In genomic region chr13:111506621-111507020, GRCh38 we compare ENCODE assay signal across 23 cellular contexts.
A peak's percentile ranks its signal among the peaks of the same experiment; 100 is the strongest.
DNase-seq lines count a peak whose midpoint lies in the region; ATAC-seq, FAIRE-seq and TF ChIP-seq lines count a peak whose summit lies in the region.
"Had no signal": no experiment of that assay in that cellular context is flagged by ENCODE, and none has a peak within 500 bp of the region (broad histone marks: within the 10 kb centered on the region; RNA-seq: fewer than 3 reads in every experiment).

No MANE protein-coding gene starts in this region.

- FAIRE-seq in kidney (lab: Jason Lieb, UNC): no peak
- FAIRE-seq: A549, GM12892, GM18507, H54, HTR-8/SVneo had no signal

- TF ChIP-seq POLR2A in esophagus muscularis mucosa (IDR thresholded peaks at IDR 0.05; ENCODE audit: low read depth): no peak

- no peak for TF ChIP-seq CTCF in kidney (IDR thresholded peaks at IDR 0.05; ENCODE audit: borderline replicate concordance, extremely low read depth, insufficient read depth)
- no peak for TF ChIP-seq CTCF in osteocyte (IDR thresholded peaks at IDR 0.05)
- no peak for TF ChIP-seq CTCF in type B pancreatic cell (conservative IDR thresholded peaks at IDR 0.05)
- no peak for TF ChIP-seq CTCF in esophagus muscularis mucosa (IDR thresholded peaks at IDR 0.05)

- no peak for TF ChIP-seq EP300 in esophagus muscularis mucosa (IDR thresholded peaks at IDR 0.05)

- H3K4me1 Mint-ChIP-seq in osteocyte (ENCODE audit: unreplicated experiment): no peaks in the 10 kb centered on the region
- H3K4me1 Mint-ChIP-seq in type B pancreatic cell (ENCODE audit: unreplicated experiment): no peaks in the 10 kb centered on the region
- H3K4me1 Mint-ChIP-seq: CD14-positive monocyte had no signal

- H3K4me3 Mint-ChIP-seq in osteocyte (ENCODE audit: unreplicated experiment): no peak overlapping the region
- no peak overlapping the region for H3K4me3 Mint-ChIP-seq in type B pancreatic cell
- H3K4me3 Mint-ChIP-seq: CD14-positive monocyte; CD4-positive, alpha-beta memory T cell; GM23338; HFFc6 had no signal

- no peak overlapping the region for H3K27ac ChIP-seq in kidney (ENCODE audit: low read depth in 2 of 2, low read length in 2 of 2)
- H3K27ac ChIP-seq in esophagus muscularis mucosa (replicated peaks in 1 of 4): no peak overlapping the region
- H3K27ac ChIP-seq: 22Rv1, A549, BLaER1 had no signal

- no peaks in the 10 kb centered on the region for H3K36me3 ChIP-seq in kidney (ENCODE audit: control insufficient read depth in 1 of 2, insufficient read depth in 2 of 2, low read length in 2 of 2)
- H3K36me3 ChIP-seq in esophagus muscularis mucosa: no peaks in the 10 kb centered on the region
- H3K36me3 ChIP-seq: BLaER1 had no signal

- no peaks in the 10 kb centered on the region for H3K36me3 Mint-ChIP-seq in osteocyte (ENCODE audit: unreplicated experiment)
- H3K36me3 Mint-ChIP-seq in type B pancreatic cell: no peaks in the 10 kb centered on the region
- H3K36me3 Mint-ChIP-seq: CD14-positive monocyte; CD4-positive, alpha-beta memory T cell had no signal

- H3K4me3 ChIP-seq in kidney (ENCODE audit: low read length in 2 of 2) (no peak overlapping the region), esophagus muscularis mucosa (no peak overlapping the region)
- H3K4me3 ChIP-seq: A549, BLaER1, GM23338 had no signal

- H3K9me3 Mint-ChIP-seq in osteocyte (ENCODE audit: unreplicated experiment): peaks cover 6% of the 10 kb centered on the region
- no peaks in the 10 kb centered on the region for H3K9me3 Mint-ChIP-seq in type B pancreatic cell

- ATAC-seq in GM19324 (IDR thresholded peaks at IDR 0.05; ENCODE audit: low FRiP score, unreplicated experiment): no peak
- ATAC-seq: A549, GM23338, HCT116 had no signal

- H3K4me1 ChIP-seq in kidney (ENCODE audit: control insufficient read depth in 1 of 2, insufficient read depth in 1 of 2, low read depth in 1 of 2, low read length in 2 of 2) (no peaks in the 10 kb centered on the region), esophagus muscularis mucosa (no peaks in the 10 kb centered on the region)
- H3K4me1 ChIP-seq: A549 had no signal

- no peak overlapping the region for H3K27ac Mint-ChIP-seq in osteocyte (ENCODE audit: unreplicated experiment)
- H3K27ac Mint-ChIP-seq in type B pancreatic cell: no peak overlapping the region
- H3K27ac Mint-ChIP-seq: CD14-positive monocyte; CD4-positive, alpha-beta memory T cell; GM23338; HFFc6 had no signal

- H3K9me3 ChIP-seq in kidney (ENCODE audit: control insufficient read depth in 1 of 2, low read length in 2 of 2) (no peaks in the 10 kb centered on the region), esophagus muscularis mucosa (peaks cover 0 to 4% (median 2%) of the 10 kb centered on the region in 4 donors)
- H3K9me3 ChIP-seq: A549 had no signal

- intact Hi-C loops in kidney (cut with DNase I): no loop called here
- intact Hi-C loops in esophagus muscularis mucosa (cut with DNase I): no loop called here
- intact Hi-C loops in cardiac septum (cut with DNase I): no loop called here

- peaks cover 0 to 67% (median 0%) of the 10 kb centered on the region in 4 donors for H3K27me3 ChIP-seq in esophagus muscularis mucosa
- H3K27me3 ChIP-seq: BLaER1 had no signal

- no peak overlapping the region for H3K9ac ChIP-seq in kidney (ENCODE audit: low read length in 2 of 2)
- H3K9ac ChIP-seq: BLaER1 had no signal

- H3K27me3 Mint-ChIP-seq in osteocyte (ENCODE audit: unreplicated experiment) (no peaks in the 10 kb centered on the region), type B pancreatic cell (peaks cover 48% of the 10 kb centered on the region)

- WGBS in esophagus muscularis mucosa: 79% methylated on average over 7 of the region's 7 CpGs

- peak; percentile 2 for DNase-seq in activated CD8-positive, alpha-beta memory T cell treated with anti-CD3 and anti-CD28 coated beads, Interleukin-2, amount 50 U/mL, for 4 hours
- DNase-seq in activated CD8-positive, alpha-beta memory T cell treated with anti-CD3 and anti-CD28 coated beads, Interleukin-2, amount 50 U/mL, for 48 hours: no peak
- peak; percentile 53 for DNase-seq in kidney
- peak; percentile 68 for DNase-seq in osteocyte (ENCODE audit: extremely low spot score, unreplicated experiment)
- peak; percentile 48 for DNase-seq in type B pancreatic cell (ENCODE audit: extremely low spot score, unreplicated experiment)
- DNase-seq in esophagus muscularis mucosa (ENCODE audit: extremely low spot score): no peak
- no peak for DNase-seq in cardiac septum (ENCODE audit: low spot score)
- DNase-seq: CD4-positive, alpha-beta memory T cell; DMS153; DMS79; GDM1; HFFc6 had no signal

Comparison
In these comparisons a context has a peak if more than half of its experiments do, and no peak if none do; other contexts are left out.
1. DNase-seq: peak in activated CD8-positive, alpha-beta memory T cell treated with anti-CD3 and anti-CD28 coated beads, Interleukin-2, amount 50 U/mL, for 4 hours (single experiment), kidney (single experiment), osteocyte (single experiment) and type B pancreatic cell (single experiment); none in activated CD8-positive, alpha-beta memory T cell treated with anti-CD3 and anti-CD28 coated beads, Interleukin-2, amount 50 U/mL, for 48 hours (single experiment), esophagus muscularis mucosa (single experiment) and cardiac septum (single experiment).